ENCODE assay signal across 8 cellular contexts in the genomic region with DNA sequence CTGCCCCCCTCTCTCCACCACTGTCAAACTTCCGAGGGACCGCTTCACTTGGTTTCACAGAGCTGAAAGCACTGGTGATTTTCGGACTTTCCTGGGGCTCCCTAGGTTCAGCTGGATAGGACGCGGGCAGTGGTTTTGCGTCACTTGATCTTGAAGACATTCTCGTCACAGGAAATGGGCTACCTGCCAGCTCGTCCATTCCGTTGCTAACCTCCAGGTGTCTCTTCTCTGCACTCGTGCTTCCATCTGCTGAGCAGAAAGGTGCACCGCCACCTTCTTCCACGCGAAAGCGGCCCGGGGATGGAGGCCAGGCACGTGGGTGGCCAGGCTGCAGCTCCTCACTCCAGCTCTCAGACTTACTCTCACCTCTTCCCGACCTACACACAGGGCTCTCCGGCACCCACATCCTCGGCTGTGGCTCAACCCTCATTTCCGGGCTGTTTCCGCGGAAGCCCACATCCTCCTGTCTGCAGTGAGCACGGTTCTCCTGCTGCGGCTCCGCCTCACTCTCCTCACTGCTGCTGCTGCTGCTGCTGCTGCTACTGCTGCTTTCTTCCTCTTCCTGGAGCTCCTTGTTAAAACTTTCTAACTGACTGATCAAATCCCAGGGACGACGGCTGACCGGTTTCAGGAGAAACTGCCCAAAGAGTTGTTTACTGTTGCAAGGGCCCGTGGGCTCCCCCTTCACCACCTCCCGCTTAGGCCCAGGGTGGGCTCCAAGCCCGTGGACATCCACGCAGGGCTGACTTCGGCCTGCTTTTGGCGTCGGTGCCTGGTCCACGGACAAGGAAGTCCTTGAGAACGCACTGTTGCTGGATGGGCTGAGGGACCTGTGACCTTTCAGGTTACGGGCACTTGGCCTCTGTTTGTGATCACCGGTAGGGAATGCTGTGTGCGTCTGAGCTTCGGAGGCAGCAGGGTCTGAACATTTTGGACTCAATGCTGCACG. TPM values are rescaled to one million over a fixed set of nuclear protein-coding genes. Genes with fewer than 3 reads are reported as not detected.
DNase-seq lines count a peak whose midpoint lies in the region; ATAC-seq and TF ChIP-seq lines count a peak whose summit lies in the region.

No MANE protein-coding gene starts in this region.

- H3K27me3 ChIP-seq in Panc1 (ENCODE audit: control insufficient read depth, insufficient read depth, low read length): no peaks in the 10 kb centered on the region
- no peaks in the 10 kb centered on the region for H3K27me3 ChIP-seq in tibial artery

- H3K4me3 ChIP-seq in Panc1 (ENCODE audit: low read depth in 2 of 2, low read length in 2 of 2): no peak overlapping the region
- H3K4me3 ChIP-seq in tibial artery: no peak overlapping the region

- BruUV-seq in Panc1 (replicated peaks; lab: Mats Ljungman, UMichigan): no TSS peak

- no peaks in the 10 kb centered on the region for H3K9me3 ChIP-seq in Panc1 (ENCODE audit: control insufficient read depth, insufficient read depth, low read depth, low read length)
- H3K9me3 ChIP-seq in tibial artery: no peaks in the 10 kb centered on the region

- H3K36me3 ChIP-seq in Panc1 (ENCODE audit: control insufficient read depth, insufficient read depth, low read length) (no peaks in the 10 kb centered on the region), tibial artery (no peaks in the 10 kb centered on the region)

- intact Hi-C loops in Panc1 (cut with micrococcal nuclease; ENCODE audit: unreplicated experiment): no loop called here
- intact Hi-C loops in tibial artery (cut with DNase I; ENCODE audit: low total_unique reads): no loop called here

- DNase-seq in NCI-H187 treated with DMSO at 0.1 percent for 48 hours (lab: John Stamatoyannopoulos, UW) (peak; percentile 3), NCI-H187 (lab: John Stamatoyannopoulos, UW) (no peak), Panc1 (ENCODE audit: low read depth, low spot score) (no peak), activated gamma-delta T cell treated with Interleukin-2 at 50 U/mL for 16 hours (peak; percentile 87), iris pigment epithelial cell (ENCODE audit: low read depth) (peak; percentile 59), tibial artery (no peak)
- peak; percentile 69 for DNase-seq in stimulated activated CD8-positive, alpha-beta memory T cell treated with anti-CD3 and anti-CD28 coated beads, Interleukin-15, amount 100 ng/mL, for 1 hour (ENCODE audit: low read depth)

- POLR2A ChIA-PET in Panc1 (lab: Charles Lee): no interaction called here

- in situ Hi-C loops in Panc1 (cut with HindIII; ENCODE audit: low pct_unique_long_range_greater_than_20kb, low sequenced_read_pairs): no loop called here

- TF ChIP-seq CTCF in Panc1 (IDR thresholded peaks at IDR 0.05) (no peak), tibial artery (IDR thresholded peaks at IDR 0.05) (no peak)

- CTCF ChIA-PET in Panc1 (lab: Charles Lee): interaction anchor here (0.6 kb wide), 1 partner anchor 166 kb away, joined by 3 read pairs; no protein-coding TSS in a partner anchor

- H3K27ac ChIP-seq in Panc1 (ENCODE audit: low read length) (no peak overlapping the region), tibial artery (no peak overlapping the region)

- ATAC-seq in HG03045 (IDR thresholded peaks at IDR 0.05; ENCODE audit: unreplicated experiment) (peak; percentile 62), Panc1 (0 out of 2 replicates have a peak, but pooled peaks have one; percentile 17)

- H3K4me1 ChIP-seq in Panc1 (ENCODE audit: control insufficient read depth, insufficient read depth, low read length) (no peaks in the 10 kb centered on the region), tibial artery (peaks cover 0 to 33% (median 18%) of the 10 kb centered on the region in 4 donors)

RNA-seq across cellular contexts. Expression of a gene that starts 32.1 kb away (rescaled TPM):
- 40.7 TPM for total RNA-seq in Panc1 (2021; ENCODE audit: unreplicated experiment)
- 14.6 TPM for polyA plus RNA-seq in Panc1 (2012; ENCODE audit: insufficient read length)

Comparison
In these comparisons a context has a peak if more than half of its experiments do, and no peak if none do; other contexts are left out.
1. DNase-seq: peak in NCI-H187 treated with DMSO at 0.1 percent for 48 hours (single experiment), activated gamma-delta T cell treated with Interleukin-2 at 50 U/mL for 16 hours (single experiment), iris pigment epithelial cell (single experiment) and stimulated activated CD8-positive, alpha-beta memory T cell treated with anti-CD3 and anti-CD28 coated beads, Interleukin-15, amount 100 ng/mL, for 1 hour (single experiment); none in NCI-H187 (0 of 2), Panc1 (single experiment) and tibial artery (0 of 2).